In the genomic region with DNA sequence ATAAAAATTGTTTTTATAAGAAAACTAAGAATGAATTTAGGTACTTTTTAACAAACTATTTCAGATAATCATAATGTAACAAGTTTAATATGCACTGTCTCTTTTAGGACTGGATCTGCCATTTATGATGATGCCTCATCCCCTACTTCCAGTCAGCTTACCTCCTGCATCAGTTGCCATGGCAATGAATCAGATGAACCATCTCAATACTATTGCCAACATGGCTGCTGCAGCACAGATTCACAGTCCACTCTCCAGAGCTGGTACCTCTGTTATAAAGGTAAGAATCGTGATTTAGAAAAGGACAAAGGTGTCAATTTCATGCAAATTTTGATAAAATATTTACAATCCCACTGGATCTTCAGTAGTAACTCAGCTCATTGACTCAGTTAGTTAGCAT, we compare ENCODE assay signal across 21 cellular contexts.
"Had no signal": no experiment of that assay in that cellular context is flagged by ENCODE, and none has a peak within 500 bp of the region (broad histone marks: within the 10 kb centered on the region; RNA-seq: fewer than 3 reads in every experiment).

No MANE protein-coding gene starts in this region.

- H3K36me3 ChIP-seq: ascending aorta had no signal

- H3K4me3 ChIP-seq: ascending aorta, body of pancreas, K562 had no signal

- H3K27me3 ChIP-seq: ascending aorta, body of pancreas had no signal

- H3K9me3 ChIP-seq: ascending aorta, body of pancreas had no signal

- DNase-seq: activated CD4-positive, alpha-beta T cell treated with anti-CD3 and anti-CD28 coated beads for 48 hours; activated CD4-positive, alpha-beta T cell treated with anti-CD3 and anti-CD28 coated beads, Interleukin-2, amount 50 U/mL, for 48 hours; activated CD4-positive, CD25-positive, alpha-beta regulatory T cell treated with anti-CD3 and anti-CD28 coated beads, Interleukin-2, amount 50 U/mL, for 72 hours; activated CD8-positive, alpha-beta memory T cell treated with anti-CD3 and anti-CD28 coated beads, Interleukin-2, amount 10 ng/mL, durations not matched to agents 7 days and 5 days; activated effector memory CD4-positive, alpha-beta T cell treated with Interleukin-2 at 50 U/mL for 16 hours; activated naive CD4-positive, alpha-beta T cell treated with Interleukin-2 at 50 U/mL for 16 hours; activated naive CD8-positive, alpha-beta T cell treated with anti-CD3 and anti-CD28 coated beads, Interleukin-2, amount 50 U/mL, for 24 hours; activated T-cell treated with anti-CD3 and anti-CD28 coated beads, Interleukin-2, amount 50 U/mL, for 24 hours; amniotic stem cell; body of pancreas; Kasumi-1; NCI-H1105 treated with DMSO at 0.1 percent for 48 hours; NCI-H1436 treated with DMSO at 0.1 percent for 48 hours; NCI-H1930; NCI-H345; NCI-H510A; NCI-H526 treated with DMSO at 0.1 percent for 48 hours; PC-3; SHP77 treated with DMSO at 0.1 percent for 48 hours had no signal

- H3K27ac ChIP-seq: ascending aorta, body of pancreas had no signal
